Comparison of ENCODE assay signal across 8 cellular contexts in genomic region chr17:20155258-20156195, GRCh38.
DNase-seq lines count a peak whose midpoint lies in the region; ATAC-seq and TF ChIP-seq lines count a peak whose summit lies in the region.

No MANE protein-coding gene starts in this region.

- H3K9me3 ChIP-seq in hepatocyte (ENCODE audit: low read depth) = no peaks in the 10 kb centered on the region
- no peaks in the 10 kb centered on the region for H3K9me3 ChIP-seq in aorta (ENCODE audit: control insufficient read depth, low read length)

- H3K27ac ChIP-seq in hepatocyte (peak overlapping the region; percentile 95), rectal smooth muscle tissue (ENCODE audit: low read depth, low read length) (no peak overlapping the region), aorta (ENCODE audit: low read depth in 1 of 2, low read length in 2 of 2) (peak overlapping the region in 1 of 2 donors; percentile 39)

- H2AFZ ChIP-seq in hepatocyte = peak overlapping the region; percentile 63

- intact Hi-C loops in aorta (cut with DNase I) = loop anchor here in 1 of 2 donors (5.0 kb wide), 1 partner anchor 52 kb away; no protein-coding TSS in a partner anchor

- H3K27me3 ChIP-seq in hepatocyte (no peaks in the 10 kb centered on the region), rectal smooth muscle tissue (ENCODE audit: control insufficient read depth, insufficient read depth, low read length) (peaks cover 5% of the 10 kb centered on the region), aorta (ENCODE audit: control insufficient read depth in 1 of 2, insufficient read depth in 2 of 2, low read length in 1 of 2) (no peaks in the 10 kb centered on the region)

- peak overlapping the region; percentile 16 for H3K9ac ChIP-seq in rectal smooth muscle tissue (ENCODE audit: low read length)

- no peaks in the 10 kb centered on the region for H3K36me3 ChIP-seq in hepatocyte (replicated peaks; ENCODE audit: insufficient read depth, low read depth)
- H3K36me3 ChIP-seq in rectal smooth muscle tissue (ENCODE audit: control insufficient read depth, insufficient read depth, low read length) = no peaks in the 10 kb centered on the region
- H3K36me3 ChIP-seq in aorta (ENCODE audit: control insufficient read depth in 1 of 2, insufficient read depth in 2 of 2, low read length in 1 of 2) = no peaks in the 10 kb centered on the region

- peaks cover 4% of the 10 kb centered on the region for H3K4me1 ChIP-seq in hepatocyte (ENCODE audit: insufficient read depth)
- no peaks in the 10 kb centered on the region for H3K4me1 ChIP-seq in rectal smooth muscle tissue (ENCODE audit: control insufficient read depth, insufficient read depth, low read length)
- peaks cover 4 to 6% of the 10 kb centered on the region in 2 donors for H3K4me1 ChIP-seq in aorta (ENCODE audit: control insufficient read depth in 1 of 2, insufficient read depth in 2 of 2, low read length in 2 of 2)

- WGBS in hepatocyte (ENCODE audit: low lambda C conversion rate, missing lambda C conversion rate) = 19% methylated on average over 45 of the region's 69 CpGs
- WGBS in aorta, 2 donors = 13 to 15% methylated on average over 53 to 69 of the region's 69 CpGs

- no peaks in the 10 kb centered on the region for H3K9me2 ChIP-seq in hepatocyte (replicated peaks; ENCODE audit: insufficient read depth)

- peak; percentile 92 for ATAC-seq in GM18498 (IDR thresholded peaks at IDR 0.05; ENCODE audit: unreplicated experiment)
- ATAC-seq in HG02870 (IDR thresholded peaks at IDR 0.05; ENCODE audit: unreplicated experiment) = peak; percentile 86
- ATAC-seq in aorta (ENCODE audit: low FRiP score) = peak; percentile 97

- in situ Hi-C loops in astrocyte of the spinal cord (cut with HindIII; ENCODE audit: low sequenced_read_pairs) = no loop called here

- peak overlapping the region; percentile 59 for H3K4me3 ChIP-seq in astrocyte of the spinal cord (ENCODE audit: low read depth, low read length)
- peak overlapping the region; percentile 53 for H3K4me3 ChIP-seq in hepatocyte
- H3K4me3 ChIP-seq in rectal smooth muscle tissue (ENCODE audit: low read length) = peak overlapping the region; percentile 73
- H3K4me3 ChIP-seq in aorta (ENCODE audit: low read length in 2 of 2) = peak overlapping the region; percentile 53 to 74

- TF ChIP-seq CTCF in astrocyte of the spinal cord (IDR thresholded peaks at IDR 0.05; ENCODE audit: low read depth, low read length) (no peak), hepatocyte (IDR thresholded peaks at IDR 0.05; ENCODE audit: poor library complexity) (peak; percentile 2)

- DNase-seq in NCI-H1694 (lab: John Stamatoyannopoulos, UW) = peak; percentile 74
- DNase-seq in T-helper 9 cell = peak; percentile 92
- DNase-seq in astrocyte of the spinal cord (ENCODE audit: low read depth, low spot score) = peak; percentile 97
- peak; percentile 99 for DNase-seq in hepatocyte (ENCODE audit: low spot score)
- DNase-seq in aorta = peak; percentile 99

- H3K79me2 ChIP-seq in hepatocyte = peaks cover 38% of the 10 kb centered on the region

- H4K20me1 ChIP-seq in hepatocyte (ENCODE audit: insufficient read depth, poor library complexity, severe bottlenecking) = no peaks in the 10 kb centered on the region

- peak overlapping the region; percentile 95 for H3K4me2 ChIP-seq in hepatocyte
